ENCODE assay signal across 15 cellular contexts in genomic region chr1:220149742-220150141, GRCh38. TPM values are rescaled to one million over a fixed set of nuclear protein-coding genes. Genes with fewer than 3 reads are reported as not detected.
DNase-seq lines count a peak whose midpoint lies in the region; ATAC-seq and TF ChIP-seq lines count a peak whose summit lies in the region.
"Had no signal": no experiment of that assay in that cellular context is flagged by ENCODE, and none has a peak within 500 bp of the region (broad histone marks: within the 10 kb centered on the region; RNA-seq: fewer than 3 reads in every experiment).

No MANE protein-coding gene starts in this region.

- peaks cover 30 to 60% of the 10 kb centered on the region in 2 donors for H3K36me3 Mint-ChIP-seq in CD4-positive, alpha-beta memory T cell

- no peaks in the 10 kb centered on the region for H3K4me1 Mint-ChIP-seq in CD4-positive, alpha-beta memory T cell

- intact Hi-C loops in CD4-positive, alpha-beta memory T cell (cut with micrococcal nuclease), result no loop called here
- intact Hi-C loops in esophagus muscularis mucosa (cut with DNase I), result no loop called here
- intact Hi-C loops in lower lobe of right lung (cut with DNase I), result no loop called here

- TF ChIP-seq POLR2A in esophagus muscularis mucosa (IDR thresholded peaks at IDR 0.05; ENCODE audit: low read depth), result no peak

- H3K4me3 Mint-ChIP-seq in CD4-positive, alpha-beta memory T cell, result no peak overlapping the region
- H3K4me3 Mint-ChIP-seq: type B pancreatic cell had no signal

- ATAC-seq in GM18907 (IDR thresholded peaks at IDR 0.05; ENCODE audit: unreplicated experiment) (peak; percentile 40), HG03159 (IDR thresholded peaks at IDR 0.05; ENCODE audit: unreplicated experiment) (peak; percentile 73), GM19467 (IDR thresholded peaks at IDR 0.05; ENCODE audit: unreplicated experiment) (no peak), lower lobe of right lung (no peak), HG03460 (IDR thresholded peaks at IDR 0.05; ENCODE audit: unreplicated experiment) (no peak)
- ATAC-seq: heart right ventricle had no signal

- H3K27me3 ChIP-seq in CD4-positive, alpha-beta memory T cell (ENCODE audit: insufficient read depth, low read length), result no peaks in the 10 kb centered on the region
- no peaks in the 10 kb centered on the region for H3K27me3 ChIP-seq in esophagus muscularis mucosa
- no peaks in the 10 kb centered on the region for H3K27me3 ChIP-seq in lower lobe of right lung (ENCODE audit: low read depth)
- H3K27me3 ChIP-seq: heart right ventricle had no signal

- H3K9me3 ChIP-seq in CD4-positive, alpha-beta memory T cell (ENCODE audit: control insufficient read depth in 1 of 2, low read length in 2 of 2), result no peaks in the 10 kb centered on the region
- H3K9me3 ChIP-seq in esophagus muscularis mucosa (no peaks in the 10 kb centered on the region), lower lobe of right lung (no peaks in the 10 kb centered on the region)
- H3K9me3 ChIP-seq: heart right ventricle had no signal

- 100% methylated on average over 1 of the region's 1 CpG for WGBS in esophagus muscularis mucosa

- TF ChIP-seq CTCF in esophagus muscularis mucosa (IDR thresholded peaks at IDR 0.05) (no peak), lower lobe of right lung (IDR thresholded peaks at IDR 0.05) (no peak)

- DNase-seq in CD4-positive, alpha-beta memory T cell, result no peak
- DNase-seq in esophagus muscularis mucosa (ENCODE audit: extremely low spot score) (no peak), ecto neural progenitor cell (ENCODE audit: low spot score) (no peak), lower lobe of right lung (no peak)
- DNase-seq: erythroblast; HCEC 1CT; heart right ventricle; NCI-H1417; NCI-H446 treated with DMSO at 0.1 percent for 48 hours; stimulated activated CD4-positive, alpha-beta T cell treated with anti-CD3 and anti-CD28 coated beads, Interleukin-1b, Interleukin-23, amount 100 ng/mL, for 48 hours had no signal

- no peaks in the 10 kb centered on the region for H3K4me1 ChIP-seq in CD4-positive, alpha-beta memory T cell (ENCODE audit: insufficient read depth, low read length)
- peaks cover 17 to 51% (median 44%) of the 10 kb centered on the region in 4 donors for H3K4me1 ChIP-seq in esophagus muscularis mucosa
- no peaks in the 10 kb centered on the region for H3K4me1 ChIP-seq in lower lobe of right lung

- H3K27ac ChIP-seq in CD4-positive, alpha-beta memory T cell (ENCODE audit: low read depth, low read length), result no peak overlapping the region
- H3K27ac ChIP-seq in esophagus muscularis mucosa (replicated peaks in 1 of 4) (peak overlapping the region; percentile 6 to 40 (median 15)), lower lobe of right lung (no peak overlapping the region)

- no peaks in the 10 kb centered on the region for H3K27me3 Mint-ChIP-seq in CD4-positive, alpha-beta memory T cell
- H3K27me3 Mint-ChIP-seq: type B pancreatic cell had no signal

- peaks cover 15% of the 10 kb centered on the region for H3K36me3 ChIP-seq in CD4-positive, alpha-beta memory T cell (ENCODE audit: insufficient read depth, low read length)
- peaks cover 3 to 63% (median 26%) of the 10 kb centered on the region in 4 donors for H3K36me3 ChIP-seq in esophagus muscularis mucosa
- peaks cover 81% of the 10 kb centered on the region for H3K36me3 ChIP-seq in lower lobe of right lung

- H3K4me3 ChIP-seq in CD4-positive, alpha-beta memory T cell (ENCODE audit: low read length in 2 of 2), result no peak overlapping the region
- H3K4me3 ChIP-seq in esophagus muscularis mucosa, result no peak overlapping the region
- no peak overlapping the region for H3K4me3 ChIP-seq in lower lobe of right lung
- H3K4me3 ChIP-seq: heart right ventricle had no signal

- no peaks in the 10 kb centered on the region for H3K9me3 Mint-ChIP-seq in CD4-positive, alpha-beta memory T cell
- H3K9me3 Mint-ChIP-seq: type B pancreatic cell had no signal

- CTCF ChIA-PET in CD4-positive, alpha-beta memory T cell (lab: Charles Lee; ENCODE audit: partially characterized antibody), result interaction anchor here (1.0 kb wide), 1 partner anchor 9 kb away, joined by 3 read pairs; no protein-coding TSS in a partner anchor

- no peak for TF ChIP-seq EP300 in esophagus muscularis mucosa (IDR thresholded peaks at IDR 0.05)

- POLR2A ChIA-PET in CD4-positive, alpha-beta memory T cell (lab: Charles Lee; ENCODE audit: partially characterized antibody), result no interaction called here

- peak overlapping the region in 4 of 7 donors; percentile 2 to 29 (median 14) for H3K27ac Mint-ChIP-seq in CD4-positive, alpha-beta memory T cell
- H3K27ac Mint-ChIP-seq: type B pancreatic cell had no signal

RNA-seq across cellular contexts. Expression of gene IARS2, which starts 55.8 kb away (rescaled TPM):
- 10 to 100 TPM; 46.0 to 48.5 TPM for total RNA-seq in CD4-positive, alpha-beta memory T cell
- 10 to 100 TPM; 72.4 to 88.8 TPM for polyA plus RNA-seq in CD4-positive, alpha-beta memory T cell
- 10 to 100 TPM; 54.8 to 87.7 (median 75.4) TPM for total RNA-seq in esophagus muscularis mucosa
- 51.9 TPM for total RNA-seq in lower lobe of right lung

Comparison
In these comparisons a context has a peak if more than half of its experiments do, and no peak if none do; other contexts are left out.
1. H3K27ac ChIP-seq: peak in esophagus muscularis mucosa (4 of 4); none in CD4-positive, alpha-beta memory T cell (single experiment) and lower lobe of right lung (single experiment).
2. ATAC-seq: peak in GM18907 (single experiment) and HG03159 (single experiment); none in GM19467 (single experiment), lower lobe of right lung (0 of 2) and HG03460 (single experiment).